19 cellular contexts compared by ENCODE assay signal in the genomic region with DNA sequence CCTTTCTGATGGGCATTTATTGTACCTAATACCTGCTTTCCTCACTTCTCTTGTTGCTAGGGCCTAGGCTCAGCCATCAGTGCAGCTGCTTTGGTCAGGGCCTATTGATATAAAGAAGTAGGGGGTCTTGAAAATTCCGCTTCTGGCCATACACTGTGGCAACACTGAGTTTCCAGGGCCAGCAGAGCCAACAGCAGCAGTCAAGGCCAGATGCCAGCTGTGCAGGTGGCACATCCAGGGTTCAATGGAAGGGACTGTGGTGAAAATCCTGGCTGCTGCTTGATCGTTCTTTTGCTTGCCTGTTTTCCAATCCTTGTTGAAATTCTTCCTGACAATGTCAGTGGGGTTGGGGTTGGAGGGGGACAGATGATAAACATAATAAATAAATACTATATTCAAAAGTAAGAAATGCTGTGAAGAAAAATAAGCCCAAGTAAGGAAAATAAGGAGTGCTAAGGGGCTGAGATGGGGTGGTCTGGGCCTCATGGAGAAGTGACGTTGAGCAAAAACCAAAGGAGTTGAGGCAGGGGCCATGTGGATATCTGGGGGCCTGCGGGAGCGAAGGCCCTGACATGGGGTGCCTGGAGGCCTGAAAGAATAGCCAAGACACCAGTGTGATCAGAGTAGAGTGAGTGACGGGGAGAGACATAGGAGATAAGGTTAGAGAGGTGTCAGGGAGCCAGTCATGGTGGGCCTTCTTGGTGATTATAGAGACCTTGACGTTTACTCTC.
"Had no signal": no experiment of that assay in that cellular context is flagged by ENCODE, and none has a peak within 500 bp of the region (broad histone marks: within the 10 kb centered on the region; RNA-seq: fewer than 3 reads in every experiment).

No MANE protein-coding gene starts in this region.

- FAIRE-seq: RCC 7860 had no signal

- ATAC-seq: SK-N-SH treated with all-trans-retinoic acid at 6 μM for 48 hours had no signal

- DNase-seq: KBM-7, MV-4-11, NCI-H1105, NCI-H1417, NCI-H1436 treated with DMSO at 0.1 percent for 48 hours, NCI-H1694, NCI-H187 treated with DMSO at 0.1 percent for 48 hours, NCI-H2029 treated with DMSO at 0.1 percent for 48 hours, NCI-H2171 treated with DMSO at 0.1 percent for 48 hours, NCI-H345, NCI-H446 treated with DMSO at 0.1 percent for 48 hours, NCI-H510A treated with DMSO at 0.1 percent for 48 hours, NCI-H526, NCI-H82, Right ventricle myocardium superior, RPMI8226, SIG-M5 had no signal
